8 cellular contexts compared by ENCODE assay signal in genomic region chr10:71963756-71964668, GRCh38. TPM values are rescaled to one million over a fixed set of nuclear protein-coding genes. Genes with fewer than 3 reads are reported as not detected.
A peak's percentile ranks its signal among the peaks of the same experiment; 100 is the strongest.
DNase-seq lines count a peak whose midpoint lies in the region; ATAC-seq, FAIRE-seq and TF ChIP-seq lines count a peak whose summit lies in the region.

TSS of gene CHST3 (plus strand) at chr10:71964395. CDS start at chr10:72005843, 41,448 bp downstream.

- no peaks in the 10 kb centered on the region for H3K9me3 ChIP-seq in CD8-positive, alpha-beta memory T cell (ENCODE audit: low read length)
- H3K9me3 ChIP-seq in right atrium auricular region, result no peaks in the 10 kb centered on the region

- peaks cover 0 to 14% (median 3%) of the 10 kb centered on the region in 3 donors for H3K4me1 Mint-ChIP-seq in CD8-positive, alpha-beta memory T cell

- no peak for FAIRE-seq in HTR-8/SVneo (lab: Jason Lieb, UNC)

- TF ChIP-seq CTCF in right atrium auricular region (IDR thresholded peaks at IDR 0.05), result no peak

- POLR2A ChIA-PET in CD8-positive, alpha-beta memory T cell (lab: Charles Lee), result no interaction called here

- no peaks in the 10 kb centered on the region for H3K36me3 Mint-ChIP-seq in CD8-positive, alpha-beta memory T cell

- H3K4me3 ChIP-seq in CD8-positive, alpha-beta memory T cell (ENCODE audit: low read length), result peak within 1 kb of the TSS; percentile 45
- H3K4me3 ChIP-seq in right atrium auricular region, result peak within 1 kb of the TSS; percentile 65 to 83

- no peaks in the 10 kb centered on the region for H3K36me3 ChIP-seq in CD8-positive, alpha-beta memory T cell (ENCODE audit: insufficient read depth, low read length)
- no peaks in the 10 kb centered on the region for H3K36me3 ChIP-seq in right atrium auricular region

- no peak for ATAC-seq in HG03095 (IDR thresholded peaks at IDR 0.05; ENCODE audit: unreplicated experiment)

- H3K27me3 ChIP-seq in CD8-positive, alpha-beta memory T cell (ENCODE audit: insufficient read depth, low read length, poor library complexity, severe bottlenecking), result no peaks in the 10 kb centered on the region
- no peaks in the 10 kb centered on the region for H3K27me3 ChIP-seq in right atrium auricular region

- intact Hi-C loops in posterior vena cava (cut with DNase I), result loop anchor here (5.0 to 10.0 kb wide), 3 partner anchors 78 to 781 kb away; no protein-coding TSS in a partner anchor

- CTCF ChIA-PET in CD8-positive, alpha-beta memory T cell (lab: Charles Lee), result no interaction called here

- peaks cover 39 to 60% of the 10 kb centered on the region in 2 donors for H3K27me3 Mint-ChIP-seq in CD8-positive, alpha-beta memory T cell

- H3K4me3 Mint-ChIP-seq in CD8-positive, alpha-beta memory T cell, result peak within 1 kb of the TSS in 4 of 7 donors; percentile 41 to 54 (median 43)

- H3K27ac Mint-ChIP-seq in CD8-positive, alpha-beta memory T cell, result peak within 1 kb of the TSS in 2 of 8 donors; percentile 41 to 61

- peaks cover 6% of the 10 kb centered on the region for H3K4me1 ChIP-seq in CD8-positive, alpha-beta memory T cell (ENCODE audit: insufficient read depth, low read length)
- H3K4me1 ChIP-seq in right atrium auricular region, result peaks cover 0 to 51% of the 10 kb centered on the region in 2 donors

- no peaks in the 10 kb centered on the region for H3K9me3 Mint-ChIP-seq in CD8-positive, alpha-beta memory T cell

- peak in 1 of 5 donors; percentile 8 for DNase-seq in CD8-positive, alpha-beta memory T cell
- DNase-seq in HTR-8/SVneo (ENCODE audit: insufficient read length, low spot score) (peak; percentile 37), amniotic epithelial cell (ENCODE audit: low read depth) (peak; percentile 52), right atrium auricular region (ENCODE audit: low spot score) (no peak), posterior vena cava (ENCODE audit: low spot score) (peak; percentile 91), GM19240 (ENCODE audit: insufficient read length, low spot score) (no peak), NOMO-1 treated with dmso at 0.1 percent for 144 hours (lab: John Stamatoyannopoulos, UW; ENCODE audit: unreplicated experiment) (no peak)

- no peak within 1 kb of the TSS for H3K27ac ChIP-seq in CD8-positive, alpha-beta memory T cell (ENCODE audit: low read depth, low read length)
- peak within 1 kb of the TSS; percentile 96 to 99 for H3K27ac ChIP-seq in right atrium auricular region

RNA-seq across cellular contexts. Expression of gene CHST3, which starts in this region (rescaled TPM):
- under 1 TPM; 0.07 TPM for total RNA-seq in CD8-positive, alpha-beta memory T cell
- not detected for polyA plus RNA-seq in CD8-positive, alpha-beta memory T cell
- total RNA-seq in right atrium auricular region, result 10 to 100 TPM; 21.3 to 45.4 TPM
- 10 to 100 TPM; 34.9 to 37.7 TPM for total RNA-seq in posterior vena cava

Comparison
In these comparisons a context has a peak if more than half of its experiments do, and no peak if none do; other contexts are left out.
1. RNA of gene CHST3 (total RNA-seq): 21.3 to 45.4 TPM in right atrium auricular region and 34.9 to 37.7 TPM in posterior vena cava; 0.07 TPM in CD8-positive, alpha-beta memory T cell; every median in the first group is over 10 times any median in the second.
2. DNase-seq: peak in HTR-8/SVneo (single experiment), amniotic epithelial cell (single experiment) and posterior vena cava (single experiment); none in right atrium auricular region (single experiment), GM19240 (single experiment) and NOMO-1 treated with dmso at 0.1 percent for 144 hours (single experiment).